Comparison of ENCODE assay signal across 8 cellular contexts in the genomic region with DNA sequence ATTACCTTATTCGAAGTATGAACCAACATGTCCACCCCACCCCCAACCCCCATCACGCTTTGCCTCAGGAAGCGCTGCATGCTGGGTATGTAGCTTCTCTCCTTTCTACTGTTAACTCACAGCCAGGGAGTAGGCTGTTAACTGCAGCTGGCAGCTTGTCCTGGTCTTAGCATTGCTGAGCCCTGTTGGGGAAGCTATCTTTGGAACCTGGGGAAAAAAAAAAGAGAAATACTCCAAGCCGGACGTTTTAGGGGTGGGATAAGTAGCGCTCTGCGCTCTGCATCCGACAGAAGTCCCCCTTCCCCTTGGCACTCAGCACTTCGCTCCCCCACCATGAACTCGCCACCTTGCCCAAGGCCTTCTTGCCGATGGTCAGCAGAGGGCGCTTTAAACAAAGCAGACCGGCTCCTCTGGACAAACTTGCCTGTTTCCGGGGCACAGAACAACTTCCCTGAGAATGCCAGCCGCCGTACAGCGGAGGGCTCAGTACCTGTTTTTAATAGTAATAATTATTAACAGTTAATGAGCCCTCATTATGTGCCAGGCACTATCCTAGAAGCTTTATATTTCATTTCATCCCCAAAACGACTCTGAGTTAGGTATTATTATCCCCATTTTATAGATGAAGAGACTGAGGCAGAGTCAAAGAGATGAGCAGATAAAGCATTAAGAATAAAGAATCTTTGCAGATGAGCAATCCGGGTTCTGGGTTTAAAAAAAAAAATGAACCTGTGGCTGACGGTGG. TPM values are rescaled to one million over a fixed set of nuclear protein-coding genes. Genes with fewer than 3 reads are reported as not detected.
DNase-seq lines count a peak whose midpoint lies in the region; ATAC-seq and TF ChIP-seq lines count a peak whose summit lies in the region.

No MANE protein-coding gene starts in this region.

- TF ChIP-seq CTCF in HFF-Myc (IDR thresholded peaks at IDR 0.05; ENCODE audit: low read depth, low read length, missing control alignments): peak; percentile 89
- peak; percentile 91 for TF ChIP-seq CTCF in VCaP (conservative IDR thresholded peaks at IDR 0.05)
- TF ChIP-seq CTCF in mammary epithelial cell (conservative IDR thresholded peaks at IDR 0.05 in 1 of 2, IDR thresholded peaks at IDR 0.05 in 1 of 2; ENCODE audit: extremely low read depth in 1 of 2, insufficient read depth in 1 of 2, low read depth in 1 of 2, low read length in 2 of 2): peak; percentile 93 to 95

- in situ Hi-C loops in mammary epithelial cell (cut with MboI; ENCODE audit: low sequenced_read_pairs in 2 of 2): loop anchor here (5.0 kb wide), 1 partner anchor 79 kb away; no protein-coding TSS in a partner anchor

- H3K27ac ChIP-seq in VCaP (peak overlapping the region; percentile 69), mammary epithelial cell (ENCODE audit: insufficient read depth, low read depth, low read length) (no peak overlapping the region)

- intact Hi-C loops in mammary epithelial cell (cut with micrococcal nuclease): loop anchor here (1.0 to 2.0 kb wide), 5 partner anchors 34 to 234 kb away; no protein-coding TSS in a partner anchor

- no peaks in the 10 kb centered on the region for H3K9me3 ChIP-seq in mammary epithelial cell (replicated peaks; ENCODE audit: insufficient read depth, low read length)

- no peaks in the 10 kb centered on the region for H3K36me3 ChIP-seq in mammary epithelial cell (ENCODE audit: insufficient read depth, low read length)

- no peaks in the 10 kb centered on the region for H3K27me3 ChIP-seq in mammary epithelial cell (ENCODE audit: insufficient read depth, low read length)

- H3K79me2 ChIP-seq in mammary epithelial cell (ENCODE audit: insufficient read depth, low read length): no peaks in the 10 kb centered on the region

- DNase-seq in COR-L47 (lab: John Stamatoyannopoulos, UW) (peak; percentile 78), HFF-Myc (ENCODE audit: extremely low read depth, low read depth) (no peak), NCI-H2196 (lab: John Stamatoyannopoulos, UW; ENCODE audit: unreplicated experiment) (peak; percentile 79), mammary epithelial cell (peak; percentile 65), iris pigment epithelial cell (ENCODE audit: low read depth) (peak; percentile 84)
- peak; percentile 55 to 71 for DNase-seq in stimulated activated CD4-positive, alpha-beta T cell treated with anti-CD3 and anti-CD28 coated beads, Interleukin-12 subunit alpha, Interleukin-12 subunit beta, amount 100 ng/mL, for 24 hours (ENCODE audit: low read depth in 2 of 2)

- CTCF ChIA-PET in mammary epithelial cell (lab: Charles Lee; ENCODE audit: low non-redundant PET): interaction anchor here (0.6 to 0.8 kb wide), 5 partner anchors 27 to 400 kb away, joined by 3 to 6 read pairs (median 3); no protein-coding TSS in a partner anchor

- H4K20me1 ChIP-seq in mammary epithelial cell (ENCODE audit: insufficient read depth, low read length): no peaks in the 10 kb centered on the region

- WGBS in mammary epithelial cell (ENCODE audit: low coverage, missing lambda C conversion rate): 6% methylated on average over 20 of the region's 20 CpGs

- H3K4me3 ChIP-seq in HFF-Myc (replicated peaks; ENCODE audit: low read depth, low read length) (no peak overlapping the region), mammary epithelial cell (replicated peaks in 1 of 3; ENCODE audit: insufficient read depth in 1 of 3, low read depth in 2 of 3, low read length in 3 of 3) (no peak overlapping the region)

- H3K4me1 ChIP-seq in mammary epithelial cell (ENCODE audit: insufficient read depth, low read length): no peaks in the 10 kb centered on the region

- dilution Hi-C loops in mammary epithelial cell (cut with HindIII; ENCODE audit: low sequenced_read_pairs): no loop called here

- peak overlapping the region; percentile 49 for H3K4me2 ChIP-seq in mammary epithelial cell (ENCODE audit: insufficient read depth, low read depth, low read length)

- H3K9ac ChIP-seq in mammary epithelial cell (ENCODE audit: insufficient read depth, low read length): no peak overlapping the region

- H2AFZ ChIP-seq in mammary epithelial cell (ENCODE audit: low read depth, low read length): peak overlapping the region; percentile 46

- no TSS peak for BruUV-seq in mammary epithelial cell (replicated peaks; lab: Mats Ljungman, UMichigan)

- ATAC-seq in HG02840 (IDR thresholded peaks at IDR 0.05; ENCODE audit: low FRiP score, unreplicated experiment): no peak

RNA-seq across cellular contexts. Expression of a gene that starts 35.2 kb away (rescaled TPM):
- 100 to 1,000 TPM; 137 to 163 TPM for total RNA-seq in mammary epithelial cell
- polyA plus RNA-seq in mammary epithelial cell: 121 TPM
- 32.9 TPM for polyA minus RNA-seq in mammary epithelial cell

RNA-seq across cellular contexts. Expression of a gene that starts 56.9 kb away (rescaled TPM):
- total RNA-seq in mammary epithelial cell: 10 to 100 TPM in 1 of 2 donors, 1 to 10 TPM in 1; 5.0 to 19.2 TPM
- polyA plus RNA-seq in mammary epithelial cell: 5.7 TPM
- 8.4 TPM for polyA minus RNA-seq in mammary epithelial cell
